Comparison of ENCODE assay signal across 1 cellular context in the genomic region with DNA sequence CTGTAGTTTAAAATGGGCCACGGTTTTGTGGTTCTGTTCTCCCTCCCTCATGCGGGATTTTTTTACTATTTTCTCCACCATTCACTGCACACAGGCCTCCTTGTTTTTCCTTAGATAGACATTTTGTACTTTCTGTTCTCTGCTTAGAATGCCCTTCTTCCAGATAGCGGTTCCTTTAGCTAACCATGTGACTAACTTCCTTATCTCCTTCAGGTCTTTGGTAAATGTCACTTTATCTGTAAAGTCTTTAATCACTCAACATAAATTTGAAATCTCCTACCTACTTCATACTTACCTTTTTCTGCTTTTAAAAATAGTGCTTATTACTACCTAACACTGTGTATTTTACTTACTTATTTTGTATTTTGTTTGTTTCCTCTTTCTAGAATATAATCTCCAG.
A peak's percentile ranks its signal among the peaks of the same experiment; 100 is the strongest.
TF ChIP-seq lines count a peak whose summit lies in the region.

No MANE protein-coding gene starts in this region.

TF ChIP-seq in GM12878, 131 proteins besides CTCF, POLR2A, EP300 and RAD21:
- TF ChIP-seq RUNX3 (IDR thresholded peaks at IDR 0.05; ENCODE audit: low read length): 0 out of 2 replicates have a peak, but pooled peaks have one; percentile 25
- TF ChIP-seq EZH2 (IDR thresholded peaks at IDR 0.05; ENCODE audit: borderline replicate concordance, control insufficient read depth, low read depth, low read length): no peak
- no peak for TF ChIP-seq CBX5 (IDR thresholded peaks at IDR 0.05; ENCODE audit: low read depth)
- no peak for TF ChIP-seq CUX1 (IDR thresholded peaks at IDR 0.05; ENCODE audit: insufficient replicate concordance, low read depth, low read length)
- TF ChIP-seq ZZZ3 (IDR thresholded peaks at IDR 0.05; ENCODE audit: control insufficient read depth, insufficient read length, low read depth): no peak
TF ChIP-seq in GM12878: peak in this region for 1.
